ENCODE assay signal across 7 cellular contexts in genomic region chr6:125749112-125749863, GRCh38. TPM values are rescaled to one million over a fixed set of nuclear protein-coding genes. Genes with fewer than 3 reads are reported as not detected.
DNase-seq lines count a peak whose midpoint lies in the region; ATAC-seq and TF ChIP-seq lines count a peak whose summit lies in the region.

TSS of gene HEY2 (plus strand) at chr6:125749632. CDS start at chr6:125749777, 145 bp downstream.

- H3K9me3 ChIP-seq in breast epithelium (no peaks in the 10 kb centered on the region), iPS-20b (ENCODE audit: insufficient read depth, low read depth, low read length) (no peaks in the 10 kb centered on the region), skeletal muscle satellite cell (replicated peaks; ENCODE audit: low read length) (no peaks in the 10 kb centered on the region)

- H3K4me1 ChIP-seq in breast epithelium, result no peaks in the 10 kb centered on the region
- H3K4me1 ChIP-seq in iPS-20b (ENCODE audit: insufficient read depth, low read length), result peaks cover 52% of the 10 kb centered on the region
- peaks cover 24% of the 10 kb centered on the region for H3K4me1 ChIP-seq in skeletal muscle satellite cell (ENCODE audit: control insufficient read depth, insufficient read depth, low read length)

- ATAC-seq in GM18517 (IDR thresholded peaks at IDR 0.05; ENCODE audit: unreplicated experiment) (peak; percentile 61), HG02970 (IDR thresholded peaks at IDR 0.05; ENCODE audit: low FRiP score, unreplicated experiment) (peak; percentile 91)

- H3K9ac ChIP-seq in iPS-20b (ENCODE audit: low read depth, low read length) (peak within 1 kb of the TSS; percentile 80; the same call in 1 of the 2 replicates), skeletal muscle satellite cell (ENCODE audit: low read depth, low read length) (no peak within 1 kb of the TSS)

- H3K4me2 ChIP-seq in skeletal muscle satellite cell (ENCODE audit: low read length), result peak within 1 kb of the TSS; percentile 92

- TF ChIP-seq POLR2A in breast epithelium (IDR thresholded peaks at IDR 0.05), result peak; percentile 33

- TF ChIP-seq CTCF in WI38 (IDR thresholded peaks at IDR 0.05; ENCODE audit: low read depth, low read length) (no peak), breast epithelium (IDR thresholded peaks at IDR 0.05) (peak in 1 of 3 donors; percentile 42)

- no peaks in the 10 kb centered on the region for H3K27me3 ChIP-seq in breast epithelium
- peaks cover 70% of the 10 kb centered on the region for H3K27me3 ChIP-seq in iPS-20b (ENCODE audit: insufficient read depth, low read length)
- peaks cover 91% of the 10 kb centered on the region for H3K27me3 ChIP-seq in skeletal muscle satellite cell (ENCODE audit: control insufficient read depth, insufficient read depth, low read length)

- H3K27ac ChIP-seq in breast epithelium, result peak within 1 kb of the TSS; percentile 88 to 94
- no peak within 1 kb of the TSS for H3K27ac ChIP-seq in iPS-20b (ENCODE audit: low read length)

- intact Hi-C loops in breast epithelium (cut with DNase I; ENCODE audit: low total_unique reads), result no loop called here

- DNase-seq in NCI-H2029 treated with DMSO at 0.1 percent for 48 hours (lab: John Stamatoyannopoulos, UW), result peak; percentile 89
- DNase-seq in breast epithelium (ENCODE audit: low spot score in 2 of 2), result peak; percentile 80 to 90

- H3K4me3 ChIP-seq in WI38 (ENCODE audit: low read depth, low read length) (peak within 1 kb of the TSS; percentile 67), breast epithelium (peak within 1 kb of the TSS; percentile 64 to 80 (median 76)), iPS-20b (ENCODE audit: low read length) (peak within 1 kb of the TSS; percentile 85), skeletal muscle satellite cell (ENCODE audit: low read length) (peak within 1 kb of the TSS; percentile 75)

- no peaks in the 10 kb centered on the region for H3K36me3 ChIP-seq in breast epithelium
- H3K36me3 ChIP-seq in iPS-20b (ENCODE audit: insufficient read depth, low read depth, low read length), result no peaks in the 10 kb centered on the region
- no peaks in the 10 kb centered on the region for H3K36me3 ChIP-seq in skeletal muscle satellite cell (ENCODE audit: insufficient read depth, low read length)

RNA-seq across cellular contexts. Expression of gene HEY2, which starts in this region (rescaled TPM):
- total RNA-seq in breast epithelium, result 1 to 10 TPM; 2.3 to 8.2 (median 2.4) TPM
- 0.22 TPM in 1 of 2 replicates, not detected in the other for total RNA-seq in skeletal muscle satellite cell (2012; rRNA removed)
